In genomic region chr1:146938242-146938902, GRCh38 we compare ENCODE assay signal across 1 cellular context.
TF ChIP-seq lines count a peak whose summit lies in the region.
"Not testable (repeated sequence)": the region's sequence is repeated elsewhere in the genome, so short reads cannot be mapped to it uniquely, and the experiment has no call there.

Gene NBPF12, plus strand, starts transcription at chr1:146938324. Its CDS starts 21,820 bp downstream, at chr1:146960144.

TF ChIP-seq in K562, 482 proteins besides CTCF, POLR2A, EP300 and RAD21 (continued from another document):
- TF ChIP-seq ZBTB40 (IDR thresholded peaks at IDR 0.05) (peak; percentile 22; the same call in 1 of the 2 replicates), MNT (conservative IDR thresholded peaks at IDR 0.05) (peak; percentile 48 to 63), CXXC5 (CRISPR knock-in tag; IDR thresholded peaks at IDR 0.05) (peak; percentile 32), NKRF (IDR thresholded peaks at IDR 0.05; ENCODE audit: borderline replicate concordance) (peak; percentile 78; the same call in 1 of the 2 replicates), ZFX (CRISPR knock-in tag; IDR thresholded peaks at IDR 0.05) (peak; percentile 63), PRDM10 (IDR thresholded peaks at IDR 0.05; ENCODE audit: partially characterized antibody) (peak; percentile 90), BRD9 (IDR thresholded peaks at IDR 0.05; ENCODE audit: low read depth, partially characterized antibody) (peak; percentile 36), TOE1 (IDR thresholded peaks at IDR 0.05; ENCODE audit: borderline replicate concordance) (peak; percentile 61), SUPT5H (IDR thresholded peaks at IDR 0.05) (peak; percentile 66), NBN (IDR thresholded peaks at IDR 0.05; ENCODE audit: low read depth) (0 out of 2 replicates have a peak, but pooled peaks have one; percentile 20), POLR2G (IDR thresholded peaks at IDR 0.05; ENCODE audit: low read depth, low read length) (peak; percentile 62), KLF1 (tag; IDR thresholded peaks at IDR 0.05) (peak; percentile 19; the same call in 1 of the 2 replicates), VEZF1 (CRISPR knock-in tag; IDR thresholded peaks at IDR 0.05) (0 out of 2 replicates have a peak, but pooled peaks have one; percentile 30), PHF8 (IDR thresholded peaks at IDR 0.05; ENCODE audit: borderline replicate concordance, low read length) (peak; percentile 41; the same call in 1 of the 2 replicates), TFAP4 (CRISPR knock-in tag; IDR thresholded peaks at IDR 0.05; ENCODE audit: borderline replicate concordance) (peak; percentile 88), MLLT1 (IDR thresholded peaks at IDR 0.05) (peak in 1 of 2 experiments; percentile 43; a peak in 1 of 4 replicates), GABPA (tag; conservative IDR thresholded peaks at IDR 0.05; ENCODE audit: low read depth) (peak; percentile 56), CHD2 (IDR thresholded peaks at IDR 0.05; ENCODE audit: low read depth, low read length) (peak; percentile 64; the same call in 1 of the 2 replicates), YY1 (IDR thresholded peaks at IDR 0.05; ENCODE audit: borderline replicate concordance in 1 of 3, control insufficient read depth in 1 of 3, extremely low read depth in 1 of 3, insufficient read depth in 3 of 3, insufficient read length in 1 of 3, insufficient replicate concordance in 2 of 3, low read depth in 1 of 3, low read length in 2 of 3) (peak in 1 of 3 experiments; percentile 54), HDAC1 (IDR thresholded peaks at IDR 0.05) (peak in 1 of 2 experiments; percentile 81; a peak in 2 of 4 replicates), RBFOX2 (IDR thresholded peaks at IDR 0.05; ENCODE audit: low read depth, low read length) (peak; percentile 68), EP400 (IDR thresholded peaks at IDR 0.05) (peak; percentile 36), NR2C2 (tag; IDR thresholded peaks at IDR 0.05) (peak; percentile 53)
- TF ChIP-seq ZBTB40 (CRISPR knock-in tag; IDR thresholded peaks at IDR 0.05); TOE1 (CRISPR knock-in tag; IDR thresholded peaks at IDR 0.05; ENCODE audit: borderline replicate concordance, low read depth); NR2C2 (CRISPR knock-in tag; IDR thresholded peaks at IDR 0.05): not testable (repeated sequence)
